Comparison of ENCODE assay signal across 22 cellular contexts in the genomic region with DNA sequence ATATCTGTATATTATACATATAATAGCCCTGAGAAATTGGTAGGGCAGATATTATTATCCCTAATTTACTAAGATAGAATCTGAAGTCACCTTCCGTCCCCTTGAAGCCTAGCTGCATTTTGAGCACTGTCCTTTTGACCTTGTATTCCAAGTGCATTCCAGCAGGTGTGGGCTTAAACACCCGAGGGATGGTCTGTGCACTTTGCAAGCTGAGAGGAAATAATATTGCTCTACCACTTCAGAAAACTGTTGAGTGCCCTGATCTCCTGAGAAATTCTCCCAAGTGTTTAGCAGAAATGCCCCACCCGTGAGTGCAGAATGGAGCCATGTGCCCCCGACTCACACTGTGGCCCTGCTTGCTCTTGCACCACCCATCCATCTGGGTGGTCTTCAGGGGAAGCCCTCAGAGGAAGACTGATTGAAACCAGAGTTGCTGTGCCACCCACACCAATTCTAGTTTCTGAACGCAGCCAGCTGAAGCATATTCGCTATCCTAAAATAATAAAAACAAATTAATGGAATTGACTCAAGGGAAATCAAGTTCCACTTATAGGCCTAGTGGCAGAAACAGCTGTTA. TPM values are rescaled to one million over a fixed set of nuclear protein-coding genes. Genes with fewer than 3 reads are reported as not detected.
DNase-seq lines count a peak whose midpoint lies in the region; ATAC-seq and TF ChIP-seq lines count a peak whose summit lies in the region.
"Had no signal": no experiment of that assay in that cellular context is flagged by ENCODE, and none has a peak within 500 bp of the region (broad histone marks: within the 10 kb centered on the region; RNA-seq: fewer than 3 reads in every experiment).

No MANE protein-coding gene starts in this region.

- in situ Hi-C loops in GM23248 (cut with MboI) (no loop called here), G401 (cut with HindIII; ENCODE audit: low sequenced_read_pairs) (no loop called here)

- no peak overlapping the region for H2BK120ac ChIP-seq in trophoblast cell (ENCODE audit: insufficient read depth, low read length, poor library complexity)

- no peak overlapping the region for H2BK12ac ChIP-seq in trophoblast cell (ENCODE audit: low read length)

- H3K79me2 ChIP-seq in GM23248 (ENCODE audit: insufficient read depth) (no peaks in the 10 kb centered on the region), trophoblast cell (ENCODE audit: control insufficient read depth, insufficient read depth, low read length, poor library complexity) (no peaks in the 10 kb centered on the region)

- intact Hi-C loops in left lung (cut with DNase I): no loop called here

- H3K9me3 ChIP-seq in GM23248 (ENCODE audit: low read depth): no peaks in the 10 kb centered on the region
- H3K9me3 ChIP-seq in adipocyte (ENCODE audit: control insufficient read depth, low read length): no peaks in the 10 kb centered on the region
- peaks cover 0 to 3% of the 10 kb centered on the region in 2 donors for H3K9me3 ChIP-seq in left lung
- no peaks in the 10 kb centered on the region for H3K9me3 ChIP-seq in trophoblast cell (ENCODE audit: insufficient read depth, low read depth, low read length)
- H3K9me3 ChIP-seq: MG63 had no signal

- no peak overlapping the region for H3K4ac ChIP-seq in trophoblast cell (ENCODE audit: low read depth, low read length)

- no peak for TF ChIP-seq CTCF in left lung (IDR thresholded peaks at IDR 0.05)

- no peak overlapping the region for H3K18ac ChIP-seq in trophoblast cell (ENCODE audit: low read length)

- DNase-seq in GM23248 (peak; percentile 5), adipocyte (ENCODE audit: low read depth) (no peak), left lung (no peak), trophoblast cell (no peak), OCI-M1 (lab: John Stamatoyannopoulos, UW) (no peak), AG20443 (ENCODE audit: low spot score) (no peak), G401 (ENCODE audit: low spot score) (no peak)
- DNase-seq: CD4-positive, CD25-positive, alpha-beta regulatory T cell; COR-L47; DMS79; H7; MG63; NCI-H1417 treated with DMSO at 0.1 percent for 48 hours; NCI-H187; NCI-H2107; NCI-H2227 treated with DMSO at 0.1 percent for 48 hours; NCI-H510A; SHP77; SW 1271 had no signal

- no peak overlapping the region for H2BK5ac ChIP-seq in trophoblast cell (ENCODE audit: low read depth, low read length, poor library complexity)

- H4K91ac ChIP-seq in trophoblast cell (ENCODE audit: low read depth, low read length): no peak overlapping the region

- no peaks in the 10 kb centered on the region for H3K79me1 ChIP-seq in trophoblast cell (ENCODE audit: low read length)

- H3K27me3 ChIP-seq in GM23248 (replicated peaks; ENCODE audit: insufficient read depth) (no peaks in the 10 kb centered on the region), adipocyte (replicated peaks; ENCODE audit: control insufficient read depth, insufficient read depth, low read length) (no peaks in the 10 kb centered on the region), left lung (no peaks in the 10 kb centered on the region), trophoblast cell (ENCODE audit: insufficient read depth, low read length) (no peaks in the 10 kb centered on the region)
- H3K27me3 ChIP-seq: MG63 had no signal

- H3K27ac ChIP-seq in GM23248: peak overlapping the region; percentile 45
- peak overlapping the region; percentile 27 to 31 for H3K27ac ChIP-seq in left lung
- no peak overlapping the region for H3K27ac ChIP-seq in trophoblast cell (ENCODE audit: low read depth, low read length)
- H3K27ac ChIP-seq: SK-N-MC had no signal

- H3F3A ChIP-seq in GM23248 (ENCODE audit: insufficient read depth): peaks cover 25% of the 10 kb centered on the region

- no peaks in the 10 kb centered on the region for H3K36me3 ChIP-seq in GM23248 (ENCODE audit: low read depth)
- H3K36me3 ChIP-seq in adipocyte (ENCODE audit: control insufficient read depth, insufficient read depth, low read length, severe bottlenecking): no peaks in the 10 kb centered on the region
- H3K36me3 ChIP-seq in left lung: no peaks in the 10 kb centered on the region
- no peaks in the 10 kb centered on the region for H3K36me3 ChIP-seq in trophoblast cell (ENCODE audit: control insufficient read depth in 1 of 2, insufficient read depth in 2 of 2, low read length in 2 of 2)
- H3K36me3 ChIP-seq: MG63 had no signal

- H2AFZ ChIP-seq in GM23248 (no peak overlapping the region), trophoblast cell (ENCODE audit: insufficient read depth, low read length, poor library complexity) (no peak overlapping the region)

- H3K9me2 ChIP-seq in GM23248 (ENCODE audit: insufficient read depth): no peaks in the 10 kb centered on the region

- H3K9ac ChIP-seq in GM23248 (no peak overlapping the region), adipocyte (ENCODE audit: low read length) (peak overlapping the region; percentile 14), trophoblast cell (ENCODE audit: low read length) (no peak overlapping the region)

- no peak overlapping the region for H4K8ac ChIP-seq in trophoblast cell (ENCODE audit: low read depth, low read length)

- H3K4me3 ChIP-seq in GM23248 (no peak overlapping the region), adipocyte (ENCODE audit: low read length) (no peak overlapping the region), left lung (no peak overlapping the region), trophoblast cell (ENCODE audit: low read depth, low read length) (no peak overlapping the region)
- H3K4me3 ChIP-seq: K562, MG63, SK-N-MC had no signal

- 51 to 57% methylated on average over 6 of the region's 6 CpGs for WGBS in GM23248 (ENCODE audit: low coverage in 1 of 2, low lambda C conversion rate in 2 of 2, missing lambda C conversion rate in 2 of 2), 2 experiments
- no CpG with 5 or more reads among the region's 6 CpGs for WGBS in trophoblast cell (ENCODE audit: extremely low coverage, insufficient coverage, insufficient read length)

- H3K23ac ChIP-seq in trophoblast cell (ENCODE audit: low read length): peak overlapping the region; percentile 62

- H3K4me1 ChIP-seq in GM23248 (ENCODE audit: insufficient read depth) (peaks cover 32% of the 10 kb centered on the region), adipocyte (ENCODE audit: control insufficient read depth, insufficient read depth, low read length) (peaks cover 26% of the 10 kb centered on the region), left lung (no peaks in the 10 kb centered on the region), trophoblast cell (ENCODE audit: control insufficient read depth in 1 of 2, insufficient read depth in 2 of 2, low read length in 2 of 2) (no peaks in the 10 kb centered on the region)

- no peak overlapping the region for H4K12ac ChIP-seq in trophoblast cell (ENCODE audit: low read depth, low read length)

- no peaks in the 10 kb centered on the region for H4K20me1 ChIP-seq in GM23248 (ENCODE audit: insufficient read depth)

- no peak overlapping the region for H2AK5ac ChIP-seq in trophoblast cell (ENCODE audit: low read length)

- H3K4me2 ChIP-seq in GM23248 (ENCODE audit: unreplicated experiment) (peak overlapping the region; percentile 87), trophoblast cell (ENCODE audit: low read length) (no peak overlapping the region)

- no peak overlapping the region for H3K14ac ChIP-seq in trophoblast cell (ENCODE audit: low read length)

- peak; percentile 78 for ATAC-seq in left lung
- ATAC-seq: K562 had no signal

RNA-seq across cellular contexts. Expression of gene PRKG2, which starts 41.1 kb away (rescaled TPM):
- total RNA-seq in GM23248 (2014; rRNA removed; shearing (Covaris generic)): 4.6 and 7.3 TPM in 2 replicates
- 4.7 and 5.4 TPM in 2 replicates for polyA plus RNA-seq in GM23248 (2016; fragmentation: Nextera tagmentation; extraction: Ambion mirVana)
- total RNA-seq in left lung: 1 to 10 TPM; 2.0 to 6.2 TPM
- polyA plus RNA-seq in trophoblast cell (2013): 0.37 and 0.41 TPM in 2 replicates
- not detected in 2 replicates for total RNA-seq in G401 (2014; rRNA removed; shearing (Covaris generic))
- total RNA-seq: RPMI7951 had no signal
